ENCODE assay signal across 26 cellular contexts in genomic region chr9:74236857-74237256, GRCh38.
"Had no signal": no experiment of that assay in that cellular context is flagged by ENCODE, and none has a peak within 500 bp of the region (broad histone marks: within the 10 kb centered on the region; RNA-seq: fewer than 3 reads in every experiment).

No MANE protein-coding gene starts in this region.

- H3K27ac ChIP-seq: coronary artery, epithelial cell of prostate, esophagus squamous epithelium, gastrocnemius medialis, heart right ventricle, left lung, lower lobe of right lung had no signal

- DNase-seq: effector CD8-positive, alpha-beta T cell; effector memory CD8-positive, alpha-beta T cell; endodermal cell; erythroblast; esophagus squamous epithelium; foreskin fibroblast; foreskin melanocyte; gastrocnemius medialis; glutamatergic neuron; head of caudate nucleus; heart right ventricle; hippocampal formation; left cardiac atrium; left lung; left ventricle myocardium superior; lower lobe of right lung; mesenchymal stem cell; mucosa of descending colon; naive B cell had no signal

- H3K9me3 ChIP-seq: esophagus squamous epithelium, gastrocnemius medialis, lower lobe of right lung had no signal

- H3K4me3 ChIP-seq: coronary artery, esophagus squamous epithelium, gastrocnemius medialis, heart right ventricle, left lung, lower lobe of right lung, mucosa of descending colon had no signal

- ATAC-seq: effector memory CD8-positive, alpha-beta T cell; esophagus mucosa; gastrocnemius medialis; heart right ventricle; left cardiac atrium; left lung; left ventricle myocardium superior; lower lobe of right lung; mucosa of descending colon had no signal

- H3K36me3 ChIP-seq: esophagus squamous epithelium, gastrocnemius medialis, heart right ventricle, left lung, lower lobe of right lung had no signal

- FAIRE-seq: colon, endometrium, islet of Langerhans, keratinocyte had no signal

- H3K27me3 ChIP-seq: esophagus squamous epithelium, gastrocnemius medialis, heart right ventricle, left lung had no signal

- H3K4me1 ChIP-seq: esophagus squamous epithelium, gastrocnemius medialis, heart right ventricle, left lung, lower lobe of right lung had no signal
